In the genomic region with DNA sequence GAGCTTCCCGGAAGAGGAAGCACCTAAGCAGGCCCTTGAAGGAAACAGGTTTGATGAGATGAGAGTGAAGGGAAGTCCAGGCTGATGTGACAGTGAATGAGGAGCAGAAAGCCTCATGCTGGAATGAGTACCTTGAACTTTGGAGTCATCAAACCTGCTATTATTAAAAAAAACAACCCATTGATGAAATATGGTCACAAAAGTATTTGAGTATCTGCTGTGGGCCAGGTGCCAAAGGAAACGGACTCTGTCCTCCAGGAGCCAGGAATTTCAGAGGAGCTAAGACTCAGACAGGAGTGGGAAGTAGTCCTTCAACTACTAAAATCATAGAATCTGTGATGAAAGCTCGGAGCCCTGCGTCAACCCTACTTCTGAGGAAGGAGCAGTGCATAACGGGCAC, we compare ENCODE assay signal across 37 cellular contexts. TPM values are rescaled to one million over a fixed set of nuclear protein-coding genes. Genes with fewer than 3 reads are reported as not detected.
"Had no signal": no experiment of that assay in that cellular context is flagged by ENCODE, and none has a peak within 500 bp of the region (broad histone marks: within the 10 kb centered on the region; RNA-seq: fewer than 3 reads in every experiment).

No MANE protein-coding gene starts in this region.

- H3K27ac ChIP-seq: adrenal gland, body of pancreas, brain microvascular endothelial cell, breast epithelium, VCaP had no signal

- DNase-seq: activated B cell treated with CpG ODN at 0.5 μM for 24 hours; activated CD4-positive, alpha-beta memory T cell treated with anti-CD3 and anti-CD28 coated beads for 36 hours; activated CD4-positive, alpha-beta T cell treated with anti-CD3 and anti-CD28 coated beads for 4 hours; activated CD4-positive, alpha-beta T cell treated with anti-CD3 and anti-CD28 coated beads, Interleukin-2, amount 10 ng/mL, durations not matched to agents 24 days and 14 days; activated CD4-positive, alpha-beta T cell treated with anti-CD3 and anti-CD28 coated beads, Interleukin-2, amount 50 U/mL, for 1 hour; activated CD4-positive, alpha-beta T cell treated with anti-CD3 and anti-CD28 coated beads, Interleukin-2, amount 50 U/mL, for 4 hours; activated CD4-positive, CD25-positive, alpha-beta regulatory T cell treated with anti-CD3 and anti-CD28 coated beads, Interleukin-2, amount 50 U/mL, for 72 hours; activated CD8-positive, alpha-beta memory T cell treated with anti-CD3 and anti-CD28 coated beads, Interleukin-2, amount 50 U/mL, for 4 hours; activated CD8-positive, alpha-beta T cell treated with anti-CD3 and anti-CD28 coated beads for 36 hours; activated effector memory CD4-positive, alpha-beta T cell treated with anti-CD3 and anti-CD28 coated beads, Interleukin-2, amount 50 U/mL, for 16 hours; activated gamma-delta T cell treated with Interleukin-2 at 50 U/mL for 16 hours; activated naive CD4-positive, alpha-beta T cell; activated naive CD4-positive, alpha-beta T cell treated with anti-CD3 and anti-CD28 coated beads for 36 hours; activated naive CD4-positive, alpha-beta T cell treated with anti-CD3 and anti-CD28 coated beads, Interleukin-2, amount 50 U/mL, for 16 hours; activated naive CD8-positive, alpha-beta T cell treated with anti-CD3 and anti-CD28 coated beads for 36 hours; activated T-cell treated with anti-CD3 and anti-CD28 coated beads for 4 hours; activated T-cell treated with anti-CD3 and anti-CD28 coated beads, Interleukin-2, amount 50 U/mL, for 1 hour; activated T-cell treated with anti-CD3 and anti-CD28 coated beads, Interleukin-2, amount 50 U/mL, for 4 hours; activated T-cell treated with anti-CD3 and anti-CD28 coated beads, Interleukin-2, amount 50 U/mL, for 72 hours; adrenal gland; amniotic stem cell; aorta; body of pancreas; brain microvascular endothelial cell; central memory CD4-positive, alpha-beta T cell; T-helper 1 cell; T-helper 2 cell; T-helper 9 cell had no signal

- ATAC-seq: activated CD8-positive, alpha-beta T cell treated with anti-CD3 and anti-CD28 coated beads for 36 hours; activated naive CD4-positive, alpha-beta T cell treated with anti-CD3 and anti-CD28 coated beads, Interleukin-2, amount 50 U/mL, for 72 hours; activated T-cell treated with anti-CD3 and anti-CD28 coated beads, Interleukin-2, amount 50 U/mL, for 4 hours; activated T-cell treated with anti-CD3 and anti-CD28 coated beads, Interleukin-2, amount 50 U/mL, for 72 hours; activated T-helper 17 cell treated with anti-CD3 and anti-CD28 coated beads, Interleukin-2, amount 50 U/mL, for 72 hours; body of pancreas had no signal

- H3K27me3 ChIP-seq: body of pancreas had no signal

- H3K36me3 ChIP-seq: adrenal gland, brain microvascular endothelial cell, breast epithelium had no signal

- H3K9me3 ChIP-seq: adrenal gland, body of pancreas, breast epithelium had no signal

- H3K4me1 ChIP-seq: adrenal gland, body of pancreas, breast epithelium had no signal

- H3K4me3 ChIP-seq: adrenal gland, body of pancreas, breast epithelium had no signal

- FAIRE-seq: astrocyte, TTC549 had no signal

RNA-seq across cellular contexts. Expression of a gene that starts 11.9 kb away (rescaled TPM):
- total RNA-seq: activated B cell treated with CpG ODN at 0.5 μM for 24 hours; activated CD4-positive, alpha-beta memory T cell treated with anti-CD3 and anti-CD28 coated beads for 36 hours; activated CD4-positive, alpha-beta T cell treated with anti-CD3 and anti-CD28 coated beads, Interleukin-2, amount 10 ng/mL, durations not matched to agents 24 days and 14 days; activated CD8-positive, alpha-beta memory T cell treated with anti-CD3 and anti-CD28 coated beads for 36 hours; activated CD8-positive, alpha-beta T cell treated with anti-CD3 and anti-CD28 coated beads for 36 hours; activated naive CD4-positive, alpha-beta T cell treated with anti-CD3 and anti-CD28 coated beads for 36 hours; activated naive CD4-positive, alpha-beta T cell treated with anti-CD3 and anti-CD28 coated beads, Interleukin-2, amount 50 U/mL, for 72 hours; activated naive CD8-positive, alpha-beta T cell treated with anti-CD3 and anti-CD28 coated beads for 36 hours; activated T-cell treated with anti-CD3 and anti-CD28 coated beads, Interleukin-2, amount 50 U/mL, for 4 hours; activated T-cell treated with anti-CD3 and anti-CD28 coated beads, Interleukin-2, amount 50 U/mL, for 72 hours; activated T-helper 1 cell treated with anti-CD3 and anti-CD28 coated beads, Interleukin-12 subunit alpha, Interleukin-12 subunit beta, Interleukin-2, Interleukin-4 antibody, amounts not matched to agents 30 ng/mL and 10 ng/mL and 1 ng/mL, durations not matched to agents 14 hours and 24 hours and 36 hours; activated T-helper 17 cell treated with anti-CD3 and anti-CD28 coated beads, Interleukin-2, amount 50 U/mL, for 72 hours; aorta; astrocyte; body of pancreas; cerebellum had no signal
- polyA plus RNA-seq: aorta had no signal
